Comparison of ENCODE assay signal across 2 cellular contexts in the genomic region with DNA sequence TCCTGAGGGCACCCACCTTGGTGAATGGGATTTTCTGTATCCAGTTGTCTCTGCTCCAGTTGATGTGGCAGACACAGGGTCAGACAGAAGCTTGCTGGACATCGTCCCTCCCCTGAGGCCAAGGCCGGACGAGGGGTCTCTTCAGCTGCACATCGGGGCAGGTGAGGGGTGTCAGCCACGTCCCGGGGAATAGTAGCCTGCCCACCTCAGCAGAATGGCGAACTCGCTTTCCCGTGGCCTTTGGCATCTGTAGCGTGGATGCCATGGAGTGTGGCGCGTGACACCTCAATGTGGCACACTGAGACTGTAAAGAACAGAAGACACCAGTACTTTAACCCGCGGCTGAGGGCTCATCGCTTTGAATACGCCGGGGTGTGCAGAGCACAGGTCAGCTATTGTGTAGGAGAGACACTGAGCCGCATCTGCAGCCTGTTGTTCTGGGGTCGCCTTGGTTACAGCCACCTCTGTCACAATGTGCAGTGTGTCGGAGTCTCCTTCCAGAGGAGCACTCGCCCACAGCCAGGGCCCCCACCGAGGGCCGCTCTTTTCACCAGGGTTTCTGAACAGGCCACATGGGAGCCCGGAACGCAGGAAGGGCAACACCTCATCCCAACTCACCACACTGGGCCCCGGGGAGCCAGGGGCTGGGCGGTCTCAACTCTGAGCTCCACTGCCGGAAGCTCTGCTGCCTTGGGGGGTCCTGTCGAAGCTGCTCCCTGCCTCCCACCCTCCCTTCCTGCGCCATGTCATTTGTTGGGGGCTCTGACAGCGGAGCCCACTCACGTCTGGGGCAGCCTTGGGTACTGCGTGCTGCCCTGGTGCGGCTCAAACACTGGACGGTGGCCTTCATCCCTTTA.
A peak's percentile ranks its signal among the peaks of the same experiment; 100 is the strongest.
TF ChIP-seq lines count a peak whose summit lies in the region.

No MANE protein-coding gene starts in this region.

TF ChIP-seq in HepG2, 621 proteins besides CTCF, POLR2A, EP300 and RAD21:
- TF ChIP-seq ZC3H4 (CRISPR knock-in tag; IDR thresholded peaks at IDR 0.05; ENCODE audit: borderline replicate concordance): no peak
- peak; percentile 31; the same call in 1 of the 2 replicates for TF ChIP-seq RFX1 (IDR thresholded peaks at IDR 0.05)
- TF ChIP-seq ETV6 (CRISPR knock-in tag; conservative IDR thresholded peaks at IDR 0.05): no peak
- TF ChIP-seq, protein P1, sequence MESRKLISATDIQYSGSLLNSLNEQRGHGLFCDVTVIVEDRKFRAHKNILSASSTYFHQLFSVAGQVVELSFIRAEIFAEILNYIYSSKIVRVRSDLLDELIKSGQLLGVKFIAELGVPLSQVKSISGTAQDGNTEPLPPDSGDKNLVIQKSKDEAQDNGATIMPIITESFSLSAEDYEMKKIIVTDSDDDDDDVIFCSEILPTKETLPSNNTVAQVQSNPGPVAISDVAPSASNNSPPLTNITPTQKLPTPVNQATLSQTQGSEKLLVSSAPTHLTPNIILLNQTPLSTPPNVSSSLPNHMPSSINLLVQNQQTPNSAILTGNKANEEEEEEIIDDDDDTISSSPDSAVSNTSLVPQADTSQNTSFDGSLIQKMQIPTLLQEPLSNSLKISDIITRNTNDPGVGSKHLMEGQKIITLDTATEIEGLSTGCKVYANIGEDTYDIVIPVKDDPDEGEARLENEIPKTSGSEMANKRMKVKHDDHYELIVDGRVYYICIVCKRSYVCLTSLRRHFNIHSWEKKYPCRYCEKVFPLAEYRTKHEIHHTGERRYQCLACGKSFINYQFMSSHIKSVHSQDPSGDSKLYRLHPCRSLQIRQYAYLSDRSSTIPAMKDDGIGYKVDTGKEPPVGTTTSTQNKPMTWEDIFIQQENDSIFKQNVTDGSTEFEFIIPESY (CRISPR knock-in tag; IDR thresholded peaks at IDR 0.05): peak; percentile 58; the same call in 1 of the 2 replicates

TF ChIP-seq in K562, 482 proteins besides CTCF, POLR2A, EP300 and RAD21:
- TF ChIP-seq RFX1 (IDR thresholded peaks at IDR 0.05) (peak; percentile 19; the same call in 1 of the 2 replicates), MECOM (CRISPR knock-in tag; IDR thresholded peaks at IDR 0.05) (no peak)
